ENCODE assay signal across 21 cellular contexts in genomic region chr4:143397335-143397734, GRCh38.
DNase-seq lines count a peak whose midpoint lies in the region; ATAC-seq, FAIRE-seq and TF ChIP-seq lines count a peak whose summit lies in the region.
"Had no signal": no experiment of that assay in that cellular context is flagged by ENCODE, and none has a peak within 500 bp of the region (broad histone marks: within the 10 kb centered on the region; RNA-seq: fewer than 3 reads in every experiment).

No MANE protein-coding gene starts in this region.

- H3K9me3 ChIP-seq in DOHH2 (ENCODE audit: control insufficient read depth, insufficient read depth, low read length) (no peaks in the 10 kb centered on the region), osteoblast (ENCODE audit: low read depth, low read length) (no peaks in the 10 kb centered on the region)
- H3K9me3 ChIP-seq: esophagus squamous epithelium had no signal

- DNase-seq in RKO (ENCODE audit: low spot score), result peak; percentile 7
- DNase-seq in osteoblast (ENCODE audit: insufficient read length, low spot score, missing footprints), result peak; percentile 43
- DNase-seq in activated naive CD4-positive, alpha-beta T cell treated with Interleukin-2 at 50 U/mL for 16 hours, result no peak
- no peak for DNase-seq in activated gamma-delta T cell (lab: John Stamatoyannopoulos, UW)
- no peak for DNase-seq in stimulated activated CD4-positive, alpha-beta T cell treated with anti-CD3 and anti-CD28 coated beads, Interleukin-2, amount 100 ng/mL, for 48 hours
- DNase-seq: activated B cell treated with CpG ODN at 0.5 μM for 24 hours; activated CD8-positive, alpha-beta T cell treated with anti-CD3 and anti-CD28 coated beads, Interleukin-2, amount 10 ng/mL, durations not matched to agents 7 days and 5 days; activated naive CD4-positive, alpha-beta T cell treated with anti-CD3 and anti-CD28 coated beads, Interleukin-2, amount 10 ng/mL, durations not matched to agents 7 days and 5 days; activated T-cell treated with anti-CD3 and anti-CD28 coated beads, Interleukin-2, amount 50 U/mL, for 24 hours; esophagus squamous epithelium; hippocampal formation; islet precursor cell; NCI-H1417 treated with DMSO at 0.1 percent for 48 hours; NCI-H526 treated with DMSO at 0.1 percent for 48 hours; OCI-M1; stimulated activated CD8-positive, alpha-beta memory T cell treated with anti-CD3 and anti-CD28 coated beads, Interleukin-4, amount 100 ng/mL, for 48 hours had no signal

- no peaks in the 10 kb centered on the region for H3K9me2 ChIP-seq in DOHH2 (replicated peaks; ENCODE audit: control insufficient read depth, low read length)

- peaks cover 41% of the 10 kb centered on the region for H3K36me3 ChIP-seq in DOHH2 (ENCODE audit: control insufficient read depth, low read length)
- H3K36me3 ChIP-seq in osteoblast (ENCODE audit: insufficient read depth, low read length), result no peaks in the 10 kb centered on the region
- H3K36me3 ChIP-seq: esophagus squamous epithelium had no signal

- H4K20me1 ChIP-seq in DOHH2 (ENCODE audit: control insufficient read depth, insufficient read depth, low read depth, low read length) (no peaks in the 10 kb centered on the region), osteoblast (ENCODE audit: insufficient read depth, low read length) (peaks cover 2% of the 10 kb centered on the region)

- TF ChIP-seq CTCF in DOHH2 (IDR thresholded peaks at IDR 0.05; ENCODE audit: low read depth, low read length, poor library complexity, severe bottlenecking), result no peak
- no peak for TF ChIP-seq CTCF in osteoblast (IDR thresholded peaks at IDR 0.05; ENCODE audit: extremely low read depth, low read depth, low read length)

- H3K79me2 ChIP-seq in DOHH2 (ENCODE audit: control insufficient read depth, low read length) (peaks cover 90% of the 10 kb centered on the region), osteoblast (ENCODE audit: insufficient read depth, low read length) (peaks cover 8% of the 10 kb centered on the region)

- peak; percentile 81 for FAIRE-seq in endometrium (lab: Jason Lieb, UNC)
- FAIRE-seq: H54 had no signal

- peaks cover 22% of the 10 kb centered on the region for H3F3A ChIP-seq in DOHH2 (ENCODE audit: control insufficient read depth, insufficient read depth)

- no peak overlapping the region for H2AFZ ChIP-seq in osteoblast (ENCODE audit: low read length)

- H3K4me3 ChIP-seq in DOHH2 (ENCODE audit: low read length) (peak overlapping the region; percentile 36), osteoblast (ENCODE audit: insufficient read depth, low read length) (no peak overlapping the region)
- H3K4me3 ChIP-seq: esophagus squamous epithelium had no signal

- H3K4me1 ChIP-seq in DOHH2 (ENCODE audit: control insufficient read depth, low read length), result peaks cover 98% of the 10 kb centered on the region
- peaks cover 22% of the 10 kb centered on the region for H3K4me1 ChIP-seq in osteoblast (ENCODE audit: insufficient read depth, low read length)

- H3K27ac ChIP-seq in DOHH2 (ENCODE audit: low read depth, low read length), result peak overlapping the region; percentile 62
- H3K27ac ChIP-seq in osteoblast (ENCODE audit: low read depth, low read length), result peak overlapping the region; percentile 29
- H3K27ac ChIP-seq: esophagus squamous epithelium had no signal

- no peaks in the 10 kb centered on the region for H3K27me3 ChIP-seq in DOHH2 (ENCODE audit: control insufficient read depth, low read length)
- H3K27me3 ChIP-seq in osteoblast (ENCODE audit: insufficient read depth, low read length), result no peaks in the 10 kb centered on the region
- H3K27me3 ChIP-seq: esophagus squamous epithelium had no signal

- peak overlapping the region; percentile 39 for H3K4me2 ChIP-seq in DOHH2 (ENCODE audit: low read length)
- H3K4me2 ChIP-seq in osteoblast (ENCODE audit: insufficient read depth, low read length), result peak overlapping the region; percentile 12

- no peak for ATAC-seq in activated CD4-positive, CD25-positive, alpha-beta regulatory T cell treated with anti-CD3 and anti-CD28 coated beads, Interleukin-2, amount 50 U/mL, for 24 hours
- ATAC-seq: activated CD8-positive, alpha-beta T cell treated with anti-CD3 and anti-CD28 coated beads, Interleukin-2, amount 10 ng/mL, durations not matched to agents 7 days and 5 days; natural killer cell treated with Interleukin-12 subunit alpha and Interleukin-12 subunit beta and Interleukin-15 and Interleukin-18, amount 100 ng/mL, for 72 hours had no signal

Comparison
In these comparisons a context has a peak if more than half of its experiments do, and no peak if none do; other contexts are left out.
1. DNase-seq: peak in RKO (single experiment) and osteoblast (single experiment); none in activated naive CD4-positive, alpha-beta T cell treated with Interleukin-2 at 50 U/mL for 16 hours (single experiment), activated gamma-delta T cell (single experiment) and stimulated activated CD4-positive, alpha-beta T cell treated with anti-CD3 and anti-CD28 coated beads, Interleukin-2, amount 100 ng/mL, for 48 hours (0 of 2).